8 cellular contexts compared by ENCODE assay signal in the genomic region with DNA sequence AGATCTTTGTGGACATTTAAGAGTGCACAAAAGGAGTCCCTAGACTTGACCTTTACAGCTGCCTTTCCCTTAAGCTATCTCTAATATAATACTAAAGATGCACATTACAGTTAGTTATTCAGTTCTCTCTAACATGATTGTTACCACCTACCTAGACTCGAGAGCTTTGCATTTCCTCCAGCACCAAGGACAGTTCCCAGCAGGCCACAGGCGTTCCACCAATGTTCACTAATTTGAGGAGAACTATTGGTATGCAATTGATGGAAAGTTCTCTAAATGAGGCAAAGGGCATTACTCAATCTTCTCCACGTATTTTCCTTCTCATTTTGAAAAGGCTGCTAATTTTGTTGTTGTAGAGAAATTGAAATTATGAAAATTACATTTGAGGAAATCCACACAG. TPM values are rescaled to one million over a fixed set of nuclear protein-coding genes. Genes with fewer than 3 reads are reported as not detected.
DNase-seq lines count a peak whose midpoint lies in the region; ATAC-seq, FAIRE-seq and TF ChIP-seq lines count a peak whose summit lies in the region.
"Had no signal": no experiment of that assay in that cellular context is flagged by ENCODE, and none has a peak within 500 bp of the region (broad histone marks: within the 10 kb centered on the region; RNA-seq: fewer than 3 reads in every experiment).

No MANE protein-coding gene starts in this region.

- CTCF ChIA-PET in GM12878 (lab: Yijun Ruan, JAX): interaction anchor here (0.6 to 1.4 kb wide), 2 partner anchors 76 to 155 kb away, joined by 4 read pairs; no protein-coding TSS in a partner anchor

- WGBS in GM12878 (ENCODE audit: insufficient coverage, insufficient replicate concordance, low lambda C conversion rate, missing lambda C conversion rate): 0% methylated on average over 3 of the region's 3 CpGs
- no CpG with 5 or more reads among the region's 3 CpGs for WGBS in mesendoderm (ENCODE audit: extremely low coverage, insufficient coverage, low lambda C conversion rate)
- 3% methylated on average over 3 of the region's 3 CpGs for WGBS in esophagus muscularis mucosa

- H3K27me3 ChIP-seq in MG63 (no peaks in the 10 kb centered on the region), GM12878 (replicated peaks in 1 of 2; ENCODE audit: control insufficient read depth in 2 of 2, insufficient read depth in 2 of 2, low read length in 1 of 2) (peaks cover 0 to 4% of the 10 kb centered on the region in 2 experiments; a peak in 2 of 4 replicates), mesendoderm (ENCODE audit: insufficient read depth, low read length, poor library complexity) (no peaks in the 10 kb centered on the region), esophagus muscularis mucosa (peaks cover 0 to 4% (median 0%) of the 10 kb centered on the region in 4 donors)

- no peaks in the 10 kb centered on the region for H4K20me1 ChIP-seq in GM12878 (ENCODE audit: control insufficient read depth, insufficient read depth)

- SMC1A ChIA-PET in GM12878 (lab: Charles Lee; ENCODE audit: uncharacterized antibody, unreplicated experiment): interaction anchor here (0.6 to 1.4 kb wide), 4 partner anchors 9 to 76 kb away, joined by 3 to 4 read pairs (median 4); no protein-coding TSS in a partner anchor

- no peaks in the 10 kb centered on the region for H3K4me1 ChIP-seq in GM12878 (ENCODE audit: control insufficient read depth, insufficient read depth, low read length)
- peaks cover 5% of the 10 kb centered on the region for H3K4me1 ChIP-seq in mesendoderm (ENCODE audit: control insufficient read depth, low read depth, low read length)
- peaks cover 9 to 12% (median 10%) of the 10 kb centered on the region in 4 donors for H3K4me1 ChIP-seq in esophagus muscularis mucosa

- H3K27ac ChIP-seq in GM12878 (ENCODE audit: control insufficient read depth, insufficient read depth) (no peak overlapping the region), mesendoderm (ENCODE audit: low read depth, low read length) (no peak overlapping the region), esophagus muscularis mucosa (replicated peaks in 1 of 4) (no peak overlapping the region)

- H3K36me3 ChIP-seq in MG63 (no peaks in the 10 kb centered on the region), GM12878 (ENCODE audit: control insufficient read depth in 2 of 2, insufficient read depth in 2 of 2, low read length in 1 of 2) (no peaks in the 10 kb centered on the region), mesendoderm (ENCODE audit: control insufficient read depth, insufficient read depth, low read length) (no peaks in the 10 kb centered on the region), esophagus muscularis mucosa (no peaks in the 10 kb centered on the region)

- DNase-seq in GM13977 (ENCODE audit: low spot score) (peak; percentile 20), MG63 (peak; percentile 25), GM12878 (ENCODE audit: low read depth, low spot score) (no peak), mesendoderm (peak; percentile 74), NCI-H1048 (lab: John Stamatoyannopoulos, UW) (no peak), esophagus muscularis mucosa (ENCODE audit: extremely low spot score) (no peak)

- H3K9me3 ChIP-seq in MG63: no peaks in the 10 kb centered on the region
- H3K9me3 ChIP-seq in GM12878 (replicated peaks; ENCODE audit: control insufficient read depth, insufficient read depth, low read length): no peaks in the 10 kb centered on the region
- no peaks in the 10 kb centered on the region for H3K9me3 ChIP-seq in esophagus muscularis mucosa

- H3K79me1 ChIP-seq in mesendoderm (ENCODE audit: low read length): no peaks in the 10 kb centered on the region

- 0 out of 3 replicates have a peak, but pooled peaks have one; percentile 36 for ATAC-seq in GM12878
- ATAC-seq in GM18519 (IDR thresholded peaks at IDR 0.05; ENCODE audit: low FRiP score, unreplicated experiment): no peak

- H3K4ac ChIP-seq in mesendoderm (ENCODE audit: low read depth, low read length): no peak overlapping the region

- H3K4me2 ChIP-seq in GM12878 (ENCODE audit: control insufficient read depth, insufficient read depth) (no peak overlapping the region), mesendoderm (ENCODE audit: low read length) (no peak overlapping the region)

- no peak overlapping the region for H2AFZ ChIP-seq in GM12878 (ENCODE audit: control insufficient read depth, low read depth, low read length)

- no peak overlapping the region for H2AK5ac ChIP-seq in mesendoderm (ENCODE audit: low read length)

- POLR2A ChIA-PET in GM12878 (lab: Charles Lee): no interaction called here

- no peak overlapping the region for H3K18ac ChIP-seq in mesendoderm (ENCODE audit: low read length)

- TF ChIP-seq CTCF in GM13977 (IDR thresholded peaks at IDR 0.05; ENCODE audit: extremely low read depth, insufficient read depth, missing control alignments): no peak
- TF ChIP-seq CTCF in GM12878 (IDR thresholded peaks at IDR 0.05 in 2 of 3, conservative IDR thresholded peaks at IDR 0.05 in 1 of 3; ENCODE audit: control insufficient read depth in 2 of 3, extremely low read depth in 1 of 3, insufficient read depth in 1 of 3, low read depth in 3 of 3, low read length in 3 of 3): no peak
- no peak for TF ChIP-seq CTCF in esophagus muscularis mucosa (IDR thresholded peaks at IDR 0.05)

- H3K23ac ChIP-seq in mesendoderm (ENCODE audit: low read length): no peak overlapping the region

- no peak overlapping the region for H4K5ac ChIP-seq in mesendoderm (ENCODE audit: low read length)

- no peak overlapping the region for H2BK5ac ChIP-seq in mesendoderm (ENCODE audit: low read length)

- H3K79me2 ChIP-seq in GM12878 (ENCODE audit: control insufficient read depth, insufficient read depth, low read length): no peaks in the 10 kb centered on the region
- H3K79me2 ChIP-seq in mesendoderm (ENCODE audit: control insufficient read depth, insufficient read depth, low read length): no peaks in the 10 kb centered on the region

- RAD21 ChIA-PET in GM12878 (lab: Charles Lee; ENCODE audit: unreplicated experiment): no interaction called here

- TF ChIP-seq POLR2A in GM12878 (IDR thresholded peaks at IDR 0.05; ENCODE audit: low read depth, low read length) (no peak), esophagus muscularis mucosa (IDR thresholded peaks at IDR 0.05; ENCODE audit: low read depth) (no peak)

- no peak overlapping the region for H4K8ac ChIP-seq in mesendoderm (ENCODE audit: low read depth, low read length)

- no TSS peak for BruUV-seq in GM12878 (replicated peaks; lab: Mats Ljungman, UMichigan)

- peak; percentile 84 for FAIRE-seq in GM12878 (lab: Jason Lieb, UNC)
- FAIRE-seq: GM18507 had no signal

- no peak overlapping the region for H3K9ac ChIP-seq in GM12878 (ENCODE audit: control insufficient read depth, insufficient read depth, low read length)
- no peak overlapping the region for H3K9ac ChIP-seq in mesendoderm (ENCODE audit: low read length)

- H3K56ac ChIP-seq in mesendoderm (ENCODE audit: low read length): no peak overlapping the region

- H3K4me3 ChIP-seq in MG63 (no peak overlapping the region), GM12878 (no peak overlapping the region), mesendoderm (ENCODE audit: low read length) (no peak overlapping the region), esophagus muscularis mucosa (no peak overlapping the region)

- TF ChIP-seq EP300 in GM12878 (IDR thresholded peaks at IDR 0.05; ENCODE audit: borderline replicate concordance in 1 of 2, control insufficient read depth in 1 of 2, low read depth in 2 of 2, low read length in 2 of 2) (no peak), esophagus muscularis mucosa (IDR thresholded peaks at IDR 0.05) (no peak)

- H2BK120ac ChIP-seq in mesendoderm (ENCODE audit: low read depth, low read length): no peak overlapping the region

- intact Hi-C loops in GM12878 (cut with micrococcal nuclease; ENCODE audit: unreplicated experiment): no loop called here
- intact Hi-C loops in esophagus muscularis mucosa (cut with DNase I): no loop called here

- no peak overlapping the region for H2BK15ac ChIP-seq in mesendoderm (replicated peaks; ENCODE audit: low read depth)

- no peak for TF ChIP-seq RAD21 in GM12878 (IDR thresholded peaks at IDR 0.05; ENCODE audit: insufficient read depth, low read depth, low read length)

- in situ Hi-C loops in GM13977 (cut with MboI; ENCODE audit: low pct_unique_long_range_greater_than_20kb, low sequenced_read_pairs, unreplicated experiment): no loop called here
- in situ Hi-C loops in GM12878 (cut with MboI): no loop called here

TF ChIP-seq in GM12878, 131 proteins besides CTCF, POLR2A, EP300 and RAD21 (continues in another document):
- TF ChIP-seq SP1 (IDR thresholded peaks at IDR 0.05; ENCODE audit: low read depth, low read length): no peak
- no peak for TF ChIP-seq EED (IDR thresholded peaks at IDR 0.05; ENCODE audit: low read depth)
- peak; percentile 54 for TF ChIP-seq RUNX3 (IDR thresholded peaks at IDR 0.05; ENCODE audit: low read length)

RNA-seq across cellular contexts. Expression of a gene that starts 5.4 kb away (rescaled TPM):
- 0.13 TPM in 1 of 2 replicates, not detected in the other for total RNA-seq in MG63 (2014; rRNA removed; shearing (Covaris generic); ENCODE audit: low replicate concordance)
- 60.8 and 65.3 TPM in 2 replicates for total RNA-seq in GM12878 (2013; cell fraction: nucleolus; rRNA removed)
- 1.2 and 3.0 TPM in 2 replicates for total RNA-seq in GM12878 (2014; rRNA removed)
- total RNA-seq in GM12878 (2014; rRNA removed; fragmentation: Illumina TruSeq; extraction: Trizol): 1.0 and 2.3 TPM in 2 replicates
- total RNA-seq in GM12878 (2021): 1.4 and 2.3 TPM in 2 replicates
- polyA plus RNA-seq in GM12878 (2011; ENCODE audit: low read depth): 1.6 TPM
- 2.1 and 3.9 TPM in 2 replicates for polyA plus RNA-seq in GM12878 (2011; rRNA removed)
- polyA plus RNA-seq in GM12878 (2011; cell fraction: cytosol; rRNA removed): 1.0 and 1.2 TPM in 2 replicates
- polyA plus RNA-seq in GM12878 (2011; cell fraction: nucleus; rRNA removed): 3.1 and 3.2 TPM in 2 replicates
- polyA plus RNA-seq in GM12878 (2012): 1.3 TPM in 2 replicates
- polyA plus RNA-seq in GM12878 (2014; fragmentation: Illumina TruSeq; extraction: Trizol): 1.2 and 1.5 TPM in 2 replicates
- polyA plus RNA-seq in GM12878 (2014; fragmentation: Nextera tagmentation; extraction: Ambion mirVana): under 1 TPM; 0.18 to 0.26 TPM
- polyA plus RNA-seq in GM12878 (2014; rRNA removed): 1.1 and 1.2 TPM in 2 replicates
- polyA plus RNA-seq in GM12878 (2016; fragmentation: Nextera tagmentation; extraction: Ambion mirVana): under 1 TPM in 1 of 2 experiments, not detected in 1; 0.31 TPM
- polyA minus RNA-seq in GM12878 (2011; rRNA and poly(A)+ RNA removed): 4.9 and 6.0 TPM in 2 replicates
- not detected in 2 replicates for polyA minus RNA-seq in GM12878 (2011; cell fraction: cytosol; rRNA and poly(A)+ RNA removed)
- polyA minus RNA-seq in GM12878 (2011; cell fraction: nucleus; rRNA and poly(A)+ RNA removed): 11.4 and 17.2 TPM in 2 replicates
- 6.0 TPM for polyA plus RNA-seq in mesendoderm (2013, experiment 1 of 2)
- 6.0 TPM for polyA plus RNA-seq in mesendoderm (2013, experiment 2 of 2)
- total RNA-seq in esophagus muscularis mucosa: 1 to 10 TPM in 3 of 4 donors, under 1 TPM in 1; 0.78 to 4.2 (median 2.4) TPM

Comparison
In these comparisons a context has a peak if more than half of its experiments do, and no peak if none do; other contexts are left out.
1. DNase-seq: peak in GM13977 (single experiment), MG63 (single experiment) and mesendoderm (single experiment); none in GM12878 (single experiment), NCI-H1048 (single experiment) and esophagus muscularis mucosa (single experiment).